Comparison of ENCODE assay signal across 19 cellular contexts in the genomic region with DNA sequence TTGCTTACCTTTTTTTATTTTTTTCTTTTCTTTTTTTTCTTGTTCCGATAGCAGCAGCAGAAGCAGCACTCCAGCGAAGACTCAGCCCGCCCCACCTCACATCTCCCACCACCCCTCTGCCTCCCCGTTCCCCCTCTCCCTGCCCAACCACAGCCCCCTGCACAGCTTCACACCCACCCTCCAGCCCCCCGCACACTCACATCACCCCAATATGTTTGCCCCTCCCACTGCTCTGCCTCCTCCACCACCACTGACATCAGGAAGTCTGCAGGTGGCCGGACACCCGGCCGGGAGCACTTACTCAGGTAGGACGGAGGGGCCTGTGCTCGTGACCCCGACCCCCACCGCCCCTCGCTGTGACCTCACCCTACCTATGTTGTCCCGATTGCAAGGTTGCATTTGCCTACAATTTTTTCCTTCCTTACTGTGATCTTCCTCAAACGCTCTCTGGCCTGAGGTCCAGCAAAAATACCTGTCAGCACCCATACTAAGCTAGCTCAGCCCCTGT.
DNase-seq lines count a peak whose midpoint lies in the region; ATAC-seq, FAIRE-seq and TF ChIP-seq lines count a peak whose summit lies in the region.
"Had no signal": no experiment of that assay in that cellular context is flagged by ENCODE, and none has a peak within 500 bp of the region (broad histone marks: within the 10 kb centered on the region; RNA-seq: fewer than 3 reads in every experiment).

No MANE protein-coding gene starts in this region.

- peak overlapping the region; percentile 59; the same call in 1 of the 2 replicates for H3K9ac ChIP-seq in MM.1S (ENCODE audit: low read length)

- H3K4me2 ChIP-seq in MM.1S (ENCODE audit: low read depth, low read length), result peak overlapping the region; percentile 65

- peaks cover 0 to 8% (median 1%) of the 10 kb centered on the region in 7 donors for H3K9me3 Mint-ChIP-seq in CD4-positive, CD25-positive, alpha-beta regulatory T cell
- no peaks in the 10 kb centered on the region for H3K9me3 Mint-ChIP-seq in osteocyte (ENCODE audit: unreplicated experiment)
- H3K9me3 Mint-ChIP-seq: activated naive CD4-positive, alpha-beta T cell treated with anti-CD3 and anti-CD28 coated beads, Interleukin-2, amount 50 U/mL, for 24 hours had no signal

- H3K4me3 ChIP-seq in CD4-positive, CD25-positive, alpha-beta regulatory T cell (ENCODE audit: low read depth, low read length), result no peak overlapping the region
- peak overlapping the region; percentile 50 for H3K4me3 ChIP-seq in MM.1S (ENCODE audit: low read length)
- H3K4me3 ChIP-seq in effector memory CD4-positive, alpha-beta T cell (ENCODE audit: insufficient read depth, low read depth, low read length, poor library complexity, severe bottlenecking), result peak overlapping the region; percentile 41

- peak overlapping the region in 1 of 3 donors; percentile 17 for H3K27ac Mint-ChIP-seq in CD4-positive, CD25-positive, alpha-beta regulatory T cell
- H3K27ac Mint-ChIP-seq in osteocyte (ENCODE audit: unreplicated experiment), result no peak overlapping the region
- H3K27ac Mint-ChIP-seq: activated naive CD4-positive, alpha-beta T cell treated with anti-CD3 and anti-CD28 coated beads, Interleukin-2, amount 50 U/mL, for 24 hours had no signal

- H3K9me3 ChIP-seq in CD4-positive, CD25-positive, alpha-beta regulatory T cell (ENCODE audit: control insufficient read depth in 2 of 2, low read length in 2 of 2), result no peaks in the 10 kb centered on the region
- H3K9me3 ChIP-seq in MM.1S (replicated peaks; ENCODE audit: insufficient read depth, low read length), result no peaks in the 10 kb centered on the region
- no peaks in the 10 kb centered on the region for H3K9me3 ChIP-seq in effector memory CD4-positive, alpha-beta T cell (ENCODE audit: control insufficient read depth, low read length)
- H3K9me3 ChIP-seq: breast epithelium, neutrophil had no signal

- peak overlapping the region in 3 of 4 donors; percentile 9 to 32 (median 25) for H3K4me3 Mint-ChIP-seq in CD4-positive, CD25-positive, alpha-beta regulatory T cell
- H3K4me3 Mint-ChIP-seq in osteocyte (ENCODE audit: unreplicated experiment), result no peak overlapping the region

- no peaks in the 10 kb centered on the region for H4K20me1 ChIP-seq in MM.1S (ENCODE audit: insufficient read depth, low read length)

- H3K9me2 ChIP-seq in MM.1S (replicated peaks; ENCODE audit: insufficient read depth, low read length), result no peaks in the 10 kb centered on the region

- H3F3A ChIP-seq in MM.1S (ENCODE audit: insufficient read depth, low read length), result peaks cover 31% of the 10 kb centered on the region

- peaks cover 0 to 2% (median 0%) of the 10 kb centered on the region in 4 donors for H3K4me1 Mint-ChIP-seq in CD4-positive, CD25-positive, alpha-beta regulatory T cell
- H3K4me1 Mint-ChIP-seq in osteocyte (ENCODE audit: unreplicated experiment), result no peaks in the 10 kb centered on the region
- H3K4me1 Mint-ChIP-seq: activated naive CD4-positive, alpha-beta T cell treated with anti-CD3 and anti-CD28 coated beads, Interleukin-2, amount 50 U/mL, for 24 hours had no signal

- no peaks in the 10 kb centered on the region for H3K36me3 ChIP-seq in CD4-positive, CD25-positive, alpha-beta regulatory T cell (ENCODE audit: control insufficient read depth, insufficient read depth, low read length)
- H3K36me3 ChIP-seq in MM.1S (replicated peaks; ENCODE audit: insufficient read depth, low read length), result no peaks in the 10 kb centered on the region; the same call in 1 of the 2 replicates
- H3K36me3 ChIP-seq in effector memory CD4-positive, alpha-beta T cell (ENCODE audit: control insufficient read depth, insufficient read depth, low read length), result peaks cover 10% of the 10 kb centered on the region
- H3K36me3 ChIP-seq: breast epithelium, neutrophil had no signal

- no peaks in the 10 kb centered on the region for H3K36me3 Mint-ChIP-seq in CD4-positive, CD25-positive, alpha-beta regulatory T cell
- peaks cover 31% of the 10 kb centered on the region for H3K36me3 Mint-ChIP-seq in osteocyte (ENCODE audit: unreplicated experiment)
- H3K36me3 Mint-ChIP-seq: activated naive CD4-positive, alpha-beta T cell treated with anti-CD3 and anti-CD28 coated beads, Interleukin-2, amount 50 U/mL, for 24 hours had no signal

- no peaks in the 10 kb centered on the region for H3K27me3 Mint-ChIP-seq in CD4-positive, CD25-positive, alpha-beta regulatory T cell
- no peaks in the 10 kb centered on the region for H3K27me3 Mint-ChIP-seq in osteocyte (ENCODE audit: unreplicated experiment)
- H3K27me3 Mint-ChIP-seq: activated naive CD4-positive, alpha-beta T cell treated with anti-CD3 and anti-CD28 coated beads, Interleukin-2, amount 50 U/mL, for 24 hours had no signal

- no peak for DNase-seq in CD4-positive, CD25-positive, alpha-beta regulatory T cell
- DNase-seq in GM18507 (ENCODE audit: extremely low spot score, insufficient read length, low read depth) (peak; percentile 23), MM.1S (peak; percentile 41), osteocyte (ENCODE audit: extremely low spot score, unreplicated experiment) (no peak), NCI-H2081 treated with DMSO at 0.1 percent for 48 hours (lab: John Stamatoyannopoulos, UW) (no peak), COR-L47 (lab: John Stamatoyannopoulos, UW) (no peak)
- DNase-seq in effector memory CD4-positive, alpha-beta T cell, result no peak
- DNase-seq: DMS 273 treated with DMSO at 0.1 percent for 48 hours; effector CD4-positive, alpha-beta T cell; NCI-H1417; NCI-H2171 treated with DMSO at 0.1 percent for 48 hours; right cardiac atrium; SW 1271 had no signal

- no peak overlapping the region for H3K27ac ChIP-seq in CD4-positive, CD25-positive, alpha-beta regulatory T cell (ENCODE audit: insufficient read depth, low read length, poor library complexity, severe bottlenecking)
- peak overlapping the region; percentile 92 for H3K27ac ChIP-seq in MM.1S (ENCODE audit: low read length)
- peak overlapping the region; percentile 69 for H3K27ac ChIP-seq in effector memory CD4-positive, alpha-beta T cell (ENCODE audit: insufficient read depth, low read length, poor library complexity, severe bottlenecking)
- H3K27ac ChIP-seq: neutrophil, RWPE1, VCaP had no signal

- no peak for ATAC-seq in CD4-positive, CD25-positive, alpha-beta regulatory T cell (ENCODE audit: low read depth in 2 of 2)
- ATAC-seq in HG03460 (IDR thresholded peaks at IDR 0.05; ENCODE audit: unreplicated experiment), result no peak
- ATAC-seq: right cardiac atrium had no signal

- no peaks in the 10 kb centered on the region for H3K4me1 ChIP-seq in CD4-positive, CD25-positive, alpha-beta regulatory T cell (ENCODE audit: control insufficient read depth, insufficient read depth, low read length, poor library complexity, severe bottlenecking)
- H3K4me1 ChIP-seq in MM.1S (ENCODE audit: low read length), result peaks cover 30% of the 10 kb centered on the region
- H3K4me1 ChIP-seq in effector memory CD4-positive, alpha-beta T cell (ENCODE audit: control insufficient read depth, insufficient read depth, low read length, poor library complexity, severe bottlenecking), result peaks cover 4% of the 10 kb centered on the region
- H3K4me1 ChIP-seq: breast epithelium had no signal

- TF ChIP-seq CTCF in MM.1S (IDR thresholded peaks at IDR 0.05; ENCODE audit: low read length), result no peak
- no peak for TF ChIP-seq CTCF in osteocyte (IDR thresholded peaks at IDR 0.05)

- peaks cover 51% of the 10 kb centered on the region for H3K79me2 ChIP-seq in MM.1S (ENCODE audit: low read length)

- FAIRE-seq in GM18507 (lab: Jason Lieb, UNC), result no peak

- H3K27me3 ChIP-seq in CD4-positive, CD25-positive, alpha-beta regulatory T cell (ENCODE audit: control insufficient read depth, insufficient read depth, low read length), result no peaks in the 10 kb centered on the region
- no peaks in the 10 kb centered on the region for H3K27me3 ChIP-seq in MM.1S (replicated peaks; ENCODE audit: insufficient read depth, low read length)
- H3K27me3 ChIP-seq in effector memory CD4-positive, alpha-beta T cell (replicated peaks; ENCODE audit: control insufficient read depth, insufficient read depth, low read length, poor library complexity, severe bottlenecking), result no peaks in the 10 kb centered on the region
- H3K27me3 ChIP-seq: breast epithelium, neutrophil had no signal

- peak overlapping the region; percentile 47; the same call in 1 of the 2 replicates for H2AFZ ChIP-seq in MM.1S (ENCODE audit: low read length)

Comparison
In these comparisons a context has a peak if more than half of its experiments do, and no peak if none do; other contexts are left out.
1. DNase-seq: peak in GM18507 (single experiment) and MM.1S (single experiment); none in CD4-positive, CD25-positive, alpha-beta regulatory T cell (0 of 3), effector memory CD4-positive, alpha-beta T cell (0 of 3), osteocyte (single experiment), NCI-H2081 treated with DMSO at 0.1 percent for 48 hours (single experiment) and COR-L47 (single experiment).